In genomic region chr18:56935531-56936040, GRCh38 we compare ENCODE assay signal across 34 cellular contexts.
"Had no signal": no experiment of that assay in that cellular context is flagged by ENCODE, and none has a peak within 500 bp of the region (broad histone marks: within the 10 kb centered on the region; RNA-seq: fewer than 3 reads in every experiment).

No MANE protein-coding gene starts in this region.

- H3K27ac Mint-ChIP-seq: activated CD4-positive, alpha-beta memory T cell treated with anti-CD3 and anti-CD28 coated beads, Interleukin-2, amount 10 ng/mL, durations not matched to agents 7 days and 5 days; activated CD4-positive, alpha-beta T cell treated with anti-CD3 and anti-CD28 coated beads for 36 hours; activated CD4-positive, alpha-beta T cell treated with anti-CD3 and anti-CD28 coated beads, Interleukin-2, amount 10 ng/mL, durations not matched to agents 7 days and 5 days; activated naive CD8-positive, alpha-beta T cell; activated T-cell treated with anti-CD3 and anti-CD28 coated beads, Interleukin-2, amount 50 U/mL, for 24 hours; activated T-cell treated with anti-CD3 and anti-CD28 coated beads, Interleukin-2, amount 50 U/mL, for 72 hours; dendritic cell treated with granulocyte-macrophage colony-stimulating factor and Interleukin-4, amounts not matched to agents 40 ng/mL and 50 ng/mL, for 4 days; endodermal cell; T-helper 17 cell; T-helper 2 cell treated with Interferon-gamma antibody and Interleukin-4, amounts not matched to agents 5 μg/mL and 100 μg/mL, for 36 hours had no signal

- ATAC-seq: activated CD4-positive, alpha-beta T cell treated with anti-CD3 and anti-CD28 coated beads for 36 hours; activated T-cell treated with anti-CD3 and anti-CD28 coated beads, Interleukin-2, amount 50 U/mL, for 72 hours; esophagus mucosa; foreskin keratinocyte; gastrocnemius medialis; heart left ventricle; T-helper 17 cell had no signal

- H3K4me3 Mint-ChIP-seq: activated CD4-positive, alpha-beta memory T cell treated with anti-CD3 and anti-CD28 coated beads, Interleukin-2, amount 10 ng/mL, durations not matched to agents 7 days and 5 days; activated CD4-positive, alpha-beta T cell treated with anti-CD3 and anti-CD28 coated beads for 36 hours; activated CD4-positive, alpha-beta T cell treated with anti-CD3 and anti-CD28 coated beads, Interleukin-2, amount 10 ng/mL, durations not matched to agents 7 days and 5 days; activated naive CD8-positive, alpha-beta T cell; activated T-cell treated with anti-CD3 and anti-CD28 coated beads, Interleukin-2, amount 50 U/mL, for 24 hours; activated T-cell treated with anti-CD3 and anti-CD28 coated beads, Interleukin-2, amount 50 U/mL, for 72 hours; central memory CD8-positive, alpha-beta T cell; dendritic cell treated with granulocyte-macrophage colony-stimulating factor and Interleukin-4, amounts not matched to agents 40 ng/mL and 50 ng/mL, for 4 days; endodermal cell; T-helper 17 cell; T-helper 2 cell treated with Interferon-gamma antibody and Interleukin-4, amounts not matched to agents 5 μg/mL and 100 μg/mL, for 36 hours had no signal

- H3K27me3 Mint-ChIP-seq: activated CD4-positive, alpha-beta memory T cell treated with anti-CD3 and anti-CD28 coated beads, Interleukin-2, amount 10 ng/mL, durations not matched to agents 7 days and 5 days; activated CD4-positive, alpha-beta T cell treated with anti-CD3 and anti-CD28 coated beads for 36 hours; activated CD4-positive, alpha-beta T cell treated with anti-CD3 and anti-CD28 coated beads, Interleukin-2, amount 10 ng/mL, durations not matched to agents 7 days and 5 days; activated naive CD8-positive, alpha-beta T cell; activated T-cell treated with anti-CD3 and anti-CD28 coated beads, Interleukin-2, amount 50 U/mL, for 24 hours; central memory CD8-positive, alpha-beta T cell; dendritic cell treated with granulocyte-macrophage colony-stimulating factor and Interleukin-4, amounts not matched to agents 40 ng/mL and 50 ng/mL, for 4 days; T-helper 17 cell had no signal

- H3K9me3 Mint-ChIP-seq: activated CD4-positive, alpha-beta memory T cell treated with anti-CD3 and anti-CD28 coated beads, Interleukin-2, amount 10 ng/mL, durations not matched to agents 7 days and 5 days; activated CD4-positive, alpha-beta T cell treated with anti-CD3 and anti-CD28 coated beads, Interleukin-2, amount 10 ng/mL, durations not matched to agents 7 days and 5 days; activated T-cell treated with anti-CD3 and anti-CD28 coated beads, Interleukin-2, amount 50 U/mL, for 24 hours; activated T-cell treated with anti-CD3 and anti-CD28 coated beads, Interleukin-2, amount 50 U/mL, for 72 hours; central memory CD8-positive, alpha-beta T cell; dendritic cell treated with granulocyte-macrophage colony-stimulating factor and Interleukin-4, amounts not matched to agents 40 ng/mL and 50 ng/mL, for 4 days; endodermal cell; T-helper 2 cell treated with Interferon-gamma antibody and Interleukin-4, amounts not matched to agents 5 μg/mL and 100 μg/mL, for 36 hours had no signal

- H3K4me1 Mint-ChIP-seq: activated CD4-positive, alpha-beta memory T cell treated with anti-CD3 and anti-CD28 coated beads, Interleukin-2, amount 10 ng/mL, durations not matched to agents 7 days and 5 days; activated CD4-positive, alpha-beta T cell treated with anti-CD3 and anti-CD28 coated beads for 36 hours; activated CD4-positive, alpha-beta T cell treated with anti-CD3 and anti-CD28 coated beads, Interleukin-2, amount 10 ng/mL, durations not matched to agents 7 days and 5 days; central memory CD8-positive, alpha-beta T cell; endodermal cell had no signal

- DNase-seq: activated CD4-positive, alpha-beta memory T cell treated with anti-CD3 and anti-CD28 coated beads, Interleukin-2, amount 10 ng/mL, durations not matched to agents 7 days and 5 days; activated CD4-positive, alpha-beta T cell treated with anti-CD3 and anti-CD28 coated beads for 36 hours; activated CD4-positive, alpha-beta T cell treated with anti-CD3 and anti-CD28 coated beads, Interleukin-2, amount 10 ng/mL, durations not matched to agents 7 days and 5 days; activated CD4-positive, alpha-beta T cell treated with anti-CD3 and anti-CD28 coated beads, Interleukin-2, amount 50 U/mL, for 4 hours; activated CD4-positive, CD25-positive, alpha-beta regulatory T cell; activated CD4-positive, CD25-positive, alpha-beta regulatory T cell treated with anti-CD3 and anti-CD28 coated beads, Interleukin-2, amount 50 U/mL, for 72 hours; activated CD8-positive, alpha-beta memory T cell treated with anti-CD3 and anti-CD28 coated beads, Interleukin-2, amount 50 U/mL, for 48 hours; activated gamma-delta T cell; activated naive CD4-positive, alpha-beta T cell; activated naive CD4-positive, alpha-beta T cell treated with anti-CD3 and anti-CD28 coated beads, Interleukin-2, amount 50 U/mL, for 16 hours; activated T-cell treated with anti-CD3 and anti-CD28 coated beads for 4 hours; activated T-cell treated with anti-CD3 and anti-CD28 coated beads, Interleukin-2, amount 50 U/mL, for 24 hours; activated T-cell treated with anti-CD3 and anti-CD28 coated beads, Interleukin-2, amount 50 U/mL, for 72 hours; amniotic stem cell; anterior cingulate cortex; brain microvascular endothelial cell; dorsolateral prefrontal cortex; effector memory CD4-positive, alpha-beta T cell; endodermal cell; foreskin keratinocyte; gastrocnemius medialis; glutamatergic neuron; heart left ventricle; T-helper 1 cell; T-helper 17 cell; T1000; WERI-Rb-1 had no signal

- FAIRE-seq: astrocyte, bronchial epithelial cell had no signal
